Comparison of ENCODE assay signal across 28 cellular contexts in the genomic region with DNA sequence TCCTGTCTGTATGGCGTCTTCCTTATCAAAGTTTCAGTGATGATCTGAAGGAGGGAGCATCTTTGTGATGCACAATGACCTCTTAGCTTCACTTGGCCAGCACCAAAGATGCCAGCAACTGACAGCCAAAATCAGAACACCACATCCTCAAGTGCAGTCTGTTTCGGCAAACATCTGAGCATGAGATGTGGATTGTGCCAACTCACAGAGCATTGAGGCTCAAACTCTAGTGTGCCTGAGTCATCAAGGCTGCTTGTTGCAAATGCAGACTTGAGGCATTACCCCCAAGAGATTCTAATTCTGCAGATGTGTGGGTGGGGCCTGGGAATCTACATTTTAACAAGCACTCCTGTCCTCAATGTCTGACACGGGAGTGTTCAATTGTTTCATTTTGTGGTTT. TPM values are rescaled to one million over a fixed set of nuclear protein-coding genes. Genes with fewer than 3 reads are reported as not detected.
DNase-seq lines count a peak whose midpoint lies in the region; ATAC-seq, FAIRE-seq and TF ChIP-seq lines count a peak whose summit lies in the region.
"Had no signal": no experiment of that assay in that cellular context is flagged by ENCODE, and none has a peak within 500 bp of the region (broad histone marks: within the 10 kb centered on the region; RNA-seq: fewer than 3 reads in every experiment).

No MANE protein-coding gene starts in this region.

- H3K27ac ChIP-seq in GM23248 = peak overlapping the region; percentile 66
- H3K27ac ChIP-seq: gastroesophageal sphincter, left lung, SJSA1, spleen had no signal

- no peaks in the 10 kb centered on the region for H4K20me1 ChIP-seq in GM23248 (ENCODE audit: insufficient read depth)

- H3K79me2 ChIP-seq in GM23248 (ENCODE audit: insufficient read depth) = no peaks in the 10 kb centered on the region

- no peak overlapping the region for H3K4me2 ChIP-seq in GM23248 (ENCODE audit: unreplicated experiment)
- H3K4me2 ChIP-seq: GM23338 had no signal

- 73% methylated on average over 3 of the region's 3 CpGs for WGBS in GM23248 (ENCODE audit: low coverage in 1 of 2, low lambda C conversion rate in 2 of 2, missing lambda C conversion rate in 2 of 2), 2 experiments

- H3K9ac ChIP-seq in GM23248 = no peak overlapping the region

- no peaks in the 10 kb centered on the region for H3K9me3 ChIP-seq in GM23248 (ENCODE audit: low read depth)
- H3K9me3 ChIP-seq: gastroesophageal sphincter, left lung, SJSA1, spleen had no signal

- DNase-seq in GM23248 (peak; percentile 80), bronchial epithelial cell (ENCODE audit: low read depth) (peak; percentile 16), iris pigment epithelial cell (ENCODE audit: low read depth) (peak; percentile 68), urothelium cell line (ENCODE audit: low spot score) (no peak)
- DNase-seq in activated effector memory CD4-positive, alpha-beta T cell treated with anti-CD3 and anti-CD28 coated beads, Interleukin-2, amount 50 U/mL, for 16 hours = no peak
- DNase-seq: activated naive CD4-positive, alpha-beta T cell treated with Interleukin-2 at 50 U/mL for 16 hours; activated T-cell treated with anti-CD3 and anti-CD28 coated beads, Interleukin-2, amount 50 U/mL, for 4 hours; CD4-positive, alpha-beta T cell; hippocampal formation; immature natural killer cell; left lung; naive B cell; NCI-H1436 treated with DMSO at 0.1 percent for 48 hours; NCI-H2171; NCI-H526 treated with DMSO at 0.1 percent for 48 hours; occipital lobe; retina; spleen; stimulated activated CD4-positive, alpha-beta T cell treated with anti-CD3 and anti-CD28 coated beads, Interleukin-2, amount 100 ng/mL, for 48 hours; T-helper 1 cell had no signal

- TF ChIP-seq CTCF in bronchial epithelial cell (IDR thresholded peaks at IDR 0.05; ENCODE audit: insufficient read depth, low read length, severe bottlenecking) = no peak

- H3K27me3 ChIP-seq in GM23248 (replicated peaks; ENCODE audit: insufficient read depth) (no peaks in the 10 kb centered on the region), bronchial epithelial cell (ENCODE audit: control insufficient read depth, insufficient read depth, low read length) (no peaks in the 10 kb centered on the region)
- H3K27me3 ChIP-seq: gastroesophageal sphincter, left lung, SJSA1, spleen had no signal

- peaks cover 44% of the 10 kb centered on the region for H3K4me1 ChIP-seq in GM23248 (ENCODE audit: insufficient read depth)
- H3K4me1 ChIP-seq: left lung, SJSA1, spleen had no signal

- FAIRE-seq in bronchial epithelial cell (lab: Jason Lieb, UNC) (no peak), urothelium cell line (lab: Jason Lieb, UNC) (peak; percentile 20)
- FAIRE-seq: endothelial cell of umbilical vein, K562 had no signal

- no peak overlapping the region for H2AFZ ChIP-seq in GM23248
- H2AFZ ChIP-seq: GM23338 had no signal

- in situ Hi-C loops in GM23248 (cut with MboI) = no loop called here

- ATAC-seq in HG03469 (IDR thresholded peaks at IDR 0.05; ENCODE audit: unreplicated experiment) (no peak), GM19455 (IDR thresholded peaks at IDR 0.05; ENCODE audit: unreplicated experiment) (no peak)
- ATAC-seq: activated T-cell treated with anti-CD3 and anti-CD28 coated beads, Interleukin-2, amount 50 U/mL, for 4 hours; gastroesophageal sphincter; GM23338; K562; left lung; stimulated activated effector memory CD8-positive, alpha-beta T cell treated with anti-CD3 and anti-CD28 coated beads, Interleukin-12 subunit alpha, Interleukin-12 subunit beta, amount 100 ng/mL, for 72 hours had no signal

- no peaks in the 10 kb centered on the region for H3K9me2 ChIP-seq in GM23248 (ENCODE audit: insufficient read depth)

- peaks cover 54% of the 10 kb centered on the region for H3F3A ChIP-seq in GM23248 (ENCODE audit: insufficient read depth)

- H3K4me3 ChIP-seq in GM23248 (no peak overlapping the region), bronchial epithelial cell (ENCODE audit: low read depth, low read length) (no peak overlapping the region)
- H3K4me3 ChIP-seq: gastroesophageal sphincter, GM23338, K562, left lung, SJSA1, spleen had no signal

- H3K36me3 ChIP-seq in GM23248 (ENCODE audit: low read depth) (no peaks in the 10 kb centered on the region), bronchial epithelial cell (ENCODE audit: control insufficient read depth, insufficient read depth, low read length) (peaks cover 2% of the 10 kb centered on the region)
- H3K36me3 ChIP-seq: SJSA1 had no signal

RNA-seq across cellular contexts. Expression of a gene that starts 35.8 kb away (rescaled TPM):
- 45.5 and 54.3 TPM in 2 replicates for total RNA-seq in GM23248 (2014; rRNA removed; shearing (Covaris generic))
- 31.4 and 32.3 TPM in 2 replicates for polyA plus RNA-seq in GM23248 (2016; fragmentation: Nextera tagmentation; extraction: Ambion mirVana)
- 33.2 and 34.2 TPM in 2 replicates for total RNA-seq in bronchial epithelial cell

Comparison
In these comparisons a context has a peak if more than half of its experiments do, and no peak if none do; other contexts are left out.
1. DNase-seq: peak in GM23248 (single experiment), bronchial epithelial cell (single experiment) and iris pigment epithelial cell (single experiment); none in urothelium cell line (single experiment) and activated effector memory CD4-positive, alpha-beta T cell treated with anti-CD3 and anti-CD28 coated beads, Interleukin-2, amount 50 U/mL, for 16 hours (single experiment).